17 cellular contexts compared by ENCODE assay signal in the genomic region with DNA sequence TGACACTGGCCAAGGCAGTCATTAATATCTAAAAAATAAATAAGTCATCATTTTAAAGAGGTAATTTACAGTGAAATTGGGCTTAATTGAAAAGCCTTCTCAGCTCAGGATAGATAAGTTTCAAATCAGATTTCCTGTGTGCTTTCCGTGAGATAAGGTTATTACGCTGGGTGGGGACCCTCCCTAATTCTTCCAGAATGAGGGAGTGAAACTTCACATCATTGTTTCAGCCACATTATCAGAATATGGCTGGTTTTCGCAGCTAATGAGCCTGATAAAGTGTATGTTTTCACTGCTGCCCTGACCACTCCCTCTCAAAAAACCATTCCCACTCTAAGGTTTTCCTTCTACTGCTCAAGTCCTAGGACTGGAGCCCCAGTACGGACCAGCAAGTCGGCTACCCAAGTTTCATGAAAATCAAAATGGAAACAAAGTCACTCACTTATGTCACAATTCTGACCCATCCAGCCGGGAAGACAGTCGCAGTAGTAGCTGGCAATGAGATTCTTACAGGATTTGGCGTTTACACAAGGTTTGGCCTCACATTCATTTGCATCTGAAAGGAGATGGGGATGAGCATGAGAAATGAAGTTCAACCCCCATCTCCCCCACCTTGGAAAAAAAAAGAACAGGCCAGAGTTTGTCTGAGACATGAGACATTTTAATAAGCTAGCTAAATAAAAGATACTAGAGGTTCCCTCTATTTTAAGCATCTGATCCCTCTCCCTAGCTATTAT. TPM values are rescaled to one million over a fixed set of nuclear protein-coding genes. Genes with fewer than 3 reads are reported as not detected.
A peak's percentile ranks its signal among the peaks of the same experiment; 100 is the strongest.
DNase-seq lines count a peak whose midpoint lies in the region; ATAC-seq, FAIRE-seq and TF ChIP-seq lines count a peak whose summit lies in the region.
"Had no signal": no experiment of that assay in that cellular context is flagged by ENCODE, and none has a peak within 500 bp of the region (broad histone marks: within the 10 kb centered on the region; RNA-seq: fewer than 3 reads in every experiment).

No MANE protein-coding gene starts in this region.

- no peak overlapping the region for H2BK12ac ChIP-seq in H1 (ENCODE audit: low read depth, low read length)

- no peaks in the 10 kb centered on the region; the same call in 1 of the 2 replicates for H3K79me1 ChIP-seq in H1 (ENCODE audit: low read depth, low read length)

- no peak for TF ChIP-seq RAD21 in H1 (IDR thresholded peaks at IDR 0.05 in 1 of 2, conservative IDR thresholded peaks at IDR 0.05 in 1 of 2; ENCODE audit: low read depth in 2 of 2, low read length in 2 of 2)

- H3K4me1 Mint-ChIP-seq in neural progenitor cell: peaks cover 93% of the 10 kb centered on the region
- H3K4me1 Mint-ChIP-seq in activated T-cell treated with anti-CD3 and anti-CD28 coated beads, Interleukin-2, amount 50 U/mL, for 4 hours (ENCODE audit: low read depth): no peaks in the 10 kb centered on the region

- H3K27ac ChIP-seq in heart right ventricle (peak overlapping the region in 7 of 10 donors; percentile 16 to 84 (median 34)), H1 (ENCODE audit: low read depth, low read length) (no peak overlapping the region), neural progenitor cell (no peak overlapping the region), uterus (peak overlapping the region; percentile 5 to 81)
- H3K27ac ChIP-seq: A549 had no signal

- H3K27ac Mint-ChIP-seq in neural progenitor cell: peak overlapping the region; percentile 98
- H3K27ac Mint-ChIP-seq: CD4-positive, alpha-beta T cell; dendritic cell treated with granulocyte-macrophage colony-stimulating factor and Interleukin-4, amounts not matched to agents 40 ng/mL and 50 ng/mL, for 4 days had no signal

- no peak overlapping the region for H3K18ac ChIP-seq in H1 (ENCODE audit: extremely low read depth, low read length)

- H3K9me3 Mint-ChIP-seq in neural progenitor cell: no peaks in the 10 kb centered on the region
- no peaks in the 10 kb centered on the region for H3K9me3 Mint-ChIP-seq in activated T-cell treated with anti-CD3 and anti-CD28 coated beads, Interleukin-2, amount 50 U/mL, for 4 hours
- H3K9me3 Mint-ChIP-seq: CD4-positive, alpha-beta T cell; dendritic cell treated with granulocyte-macrophage colony-stimulating factor and Interleukin-4, amounts not matched to agents 40 ng/mL and 50 ng/mL, for 4 days had no signal

- no peak overlapping the region for H2BK15ac ChIP-seq in H1 (ENCODE audit: low read length)

- H3K9me3 ChIP-seq in heart right ventricle: no peaks in the 10 kb centered on the region
- no peaks in the 10 kb centered on the region for H3K9me3 ChIP-seq in H1 (ENCODE audit: insufficient read depth in 2 of 2, low read depth in 1 of 2, low read length in 1 of 2)
- no peaks in the 10 kb centered on the region for H3K9me3 ChIP-seq in neural progenitor cell (ENCODE audit: low read depth)
- H3K9me3 ChIP-seq in uterus: no peaks in the 10 kb centered on the region
- H3K9me3 ChIP-seq: A549, esophagus muscularis mucosa had no signal

- H3K4me2 ChIP-seq in H1 (ENCODE audit: insufficient read depth in 1 of 2, low read depth in 2 of 2, low read length in 2 of 2): peak overlapping the region; percentile 16 to 40; a peak in 3 of 4 replicates
- H3K4me2 ChIP-seq in neural progenitor cell: no peak overlapping the region
- H3K4me2 ChIP-seq: A549 had no signal

- H3K79me2 ChIP-seq in H1 (ENCODE audit: control insufficient read depth in 1 of 2, insufficient read depth in 2 of 2, low read length in 2 of 2) (peaks cover 0 to 18% of the 10 kb centered on the region in 2 experiments; a peak in 2 of 4 replicates), neural progenitor cell (ENCODE audit: low read depth) (peaks cover 62% of the 10 kb centered on the region)

- 0 out of 2 replicates have a peak overlapping the region, but pooled peaks have one; percentile 9 for H2BK20ac ChIP-seq in H1 (ENCODE audit: low read length)

- peaks cover 16 to 94% (median 52%) of the 10 kb centered on the region in 9 donors for H3K4me1 ChIP-seq in heart right ventricle
- H3K4me1 ChIP-seq in H1 (replicated peaks in 1 of 4; ENCODE audit: control insufficient read depth in 3 of 4, insufficient read depth in 4 of 4, low read length in 3 of 4): peaks cover 6 to 26% (median 15%) of the 10 kb centered on the region in 4 experiments; a peak in 6 of 7 replicates
- H3K4me1 ChIP-seq in neural progenitor cell: peaks cover 50% of the 10 kb centered on the region
- H3K4me1 ChIP-seq in uterus: peaks cover under 1 to 3% of the 10 kb centered on the region in 2 donors

- DNase-seq in heart right ventricle (no peak), left cardiac atrium (no peak), H1 (ENCODE audit: low read depth in 1 of 2, low spot score in 2 of 2) (no peak), neural progenitor cell (ENCODE audit: low spot score) (no peak), uterus (no peak), NCI-H1436 (lab: John Stamatoyannopoulos, UW) (no peak), NCI-H128 (lab: John Stamatoyannopoulos, UW; ENCODE audit: unreplicated experiment) (no peak)
- DNase-seq in activated T-cell treated with anti-CD3 and anti-CD28 coated beads, Interleukin-2, amount 50 U/mL, for 4 hours: no peak
- DNase-seq: activated CD4-positive, CD25-positive, alpha-beta regulatory T cell; activated effector memory CD4-positive, alpha-beta T cell treated with Interleukin-2 at 50 U/mL for 16 hours; CD4-positive, alpha-beta T cell; left colon; NCI-H1092 treated with DMSO at 0.1 percent for 48 hours; RPMI8226 had no signal

- no peak overlapping the region for H2AK5ac ChIP-seq in H1 (ENCODE audit: low read depth, low read length)

- H3K36me3 ChIP-seq in heart right ventricle (peaks cover 0 to 100% (median 62%) of the 10 kb centered on the region in 9 donors), H1 (ENCODE audit: control insufficient read depth in 2 of 4, insufficient read depth in 4 of 4, low read length in 3 of 4) (peaks cover 22 to 84% (median 58%) of the 10 kb centered on the region in 4 experiments), neural progenitor cell (peaks cover 8% of the 10 kb centered on the region), uterus (no peaks in the 10 kb centered on the region)

- no peak overlapping the region for H2AFZ ChIP-seq in H1 (ENCODE audit: low read length)
- no peak overlapping the region for H2AFZ ChIP-seq in neural progenitor cell (replicated peaks)

- peaks cover 2 to 15% of the 10 kb centered on the region in 2 experiments for H4K20me1 ChIP-seq in H1 (replicated peaks in 1 of 2; ENCODE audit: control insufficient read depth in 1 of 2, insufficient read depth in 2 of 2, low read length in 2 of 2)
- H4K20me1 ChIP-seq in neural progenitor cell (ENCODE audit: low read depth): peaks cover 100% of the 10 kb centered on the region

- H4K8ac ChIP-seq in H1 (ENCODE audit: extremely low read depth, insufficient read depth, low read length): no peak overlapping the region

- POLR2A ChIA-PET in H1 (lab: Charles Lee; ENCODE audit: partially characterized antibody): interaction anchor here (0.8 to 2.2 kb wide), 4 partner anchors 9 to 13 kb away, joined by 3 to 8 read pairs (median 5); no protein-coding TSS in a partner anchor

- CTCF ChIA-PET in H1 (lab: Charles Lee; ENCODE audit: partially characterized antibody): interaction anchor here (0.9 to 6.6 kb wide), 8 partner anchors 9 to 97 kb away, joined by 3 to 55 read pairs (median 4); no protein-coding TSS in a partner anchor

- no peak overlapping the region for H2BK120ac ChIP-seq in H1 (replicated peaks; ENCODE audit: low read depth, low read length)

- FAIRE-seq in H1 (lab: Jason Lieb, UNC): peak; percentile 7
- FAIRE-seq: A549 had no signal

- H2BK5ac ChIP-seq in H1 (ENCODE audit: low read depth, low read length): no peak overlapping the region

- no peak overlapping the region for H4K5ac ChIP-seq in H1 (ENCODE audit: insufficient read length, low read depth, low read length)

- H3K36me3 Mint-ChIP-seq in neural progenitor cell: peaks cover 61% of the 10 kb centered on the region
- H3K36me3 Mint-ChIP-seq in activated T-cell treated with anti-CD3 and anti-CD28 coated beads, Interleukin-2, amount 50 U/mL, for 4 hours (ENCODE audit: insufficient read depth): no peaks in the 10 kb centered on the region

- H3K23me2 ChIP-seq in H1 (ENCODE audit: low read depth, low read length): no peaks in the 10 kb centered on the region

- no peaks in the 10 kb centered on the region for H3K27me3 ChIP-seq in heart right ventricle
- no peaks in the 10 kb centered on the region for H3K27me3 ChIP-seq in H1 (replicated peaks in 1 of 4; ENCODE audit: control insufficient read depth in 3 of 4, extremely low read depth in 1 of 4, insufficient read depth in 3 of 4, low read length in 3 of 4)
- no peaks in the 10 kb centered on the region for H3K27me3 ChIP-seq in neural progenitor cell
- no peaks in the 10 kb centered on the region for H3K27me3 ChIP-seq in uterus
- H3K27me3 ChIP-seq: esophagus muscularis mucosa had no signal

- no peak overlapping the region for H3K14ac ChIP-seq in H1 (ENCODE audit: insufficient read length)

- H3K27me3 Mint-ChIP-seq in neural progenitor cell (ENCODE audit: insufficient read depth, low read depth): peaks cover 18% of the 10 kb centered on the region
- peaks cover 17% of the 10 kb centered on the region for H3K27me3 Mint-ChIP-seq in activated T-cell treated with anti-CD3 and anti-CD28 coated beads, Interleukin-2, amount 50 U/mL, for 4 hours (ENCODE audit: low read depth)
- H3K27me3 Mint-ChIP-seq: dendritic cell treated with granulocyte-macrophage colony-stimulating factor and Interleukin-4, amounts not matched to agents 40 ng/mL and 50 ng/mL, for 4 days had no signal

- peaks cover 32% of the 10 kb centered on the region for H3F3A ChIP-seq in neural progenitor cell (ENCODE audit: low read depth)

- no peak for TF ChIP-seq EP300 in H1 (IDR thresholded peaks at IDR 0.05; ENCODE audit: borderline replicate concordance in 1 of 2, low read depth in 2 of 2, low read length in 2 of 2)

- ATAC-seq in heart right ventricle (no peak), left cardiac atrium (no peak)
- no peak for ATAC-seq in activated T-cell treated with anti-CD3 and anti-CD28 coated beads, Interleukin-2, amount 50 U/mL, for 4 hours
- ATAC-seq: A549, left colon had no signal

- no peak for TF ChIP-seq CTCF in heart right ventricle (IDR thresholded peaks at IDR 0.05)
- TF ChIP-seq CTCF in H1 (IDR thresholded peaks at IDR 0.05; ENCODE audit: control extremely low read depth in 1 of 3, insufficient read depth in 1 of 3, low read depth in 1 of 3, low read length in 3 of 3): no peak
- TF ChIP-seq CTCF in neural progenitor cell (IDR thresholded peaks at IDR 0.05): no peak
- TF ChIP-seq CTCF in uterus (IDR thresholded peaks at IDR 0.05): no peak

- H3K9ac ChIP-seq in H1 (replicated peaks in 1 of 4; ENCODE audit: extremely low read depth in 1 of 4, low read depth in 3 of 4, low read length in 3 of 4) (no peak overlapping the region), neural progenitor cell (no peak overlapping the region)

- WGBS in heart right ventricle, 2 donors: 77 to 90% methylated on average over 8 of the region's 8 CpGs
- 71% methylated on average over 8 of the region's 8 CpGs; no CpG with 5 or more reads in 1 of the 2 experiments for WGBS in H1 (ENCODE audit: extremely low coverage in 1 of 2, insufficient coverage in 1 of 2, insufficient read length in 1 of 2, insufficient replicate concordance in 2 of 2, low coverage in 1 of 2, low lambda C conversion rate in 2 of 2, missing lambda C conversion rate in 1 of 2), 2 experiments

- peak overlapping the region; percentile 60 for H3K4me3 Mint-ChIP-seq in neural progenitor cell
- no peak overlapping the region for H3K4me3 Mint-ChIP-seq in activated T-cell treated with anti-CD3 and anti-CD28 coated beads, Interleukin-2, amount 50 U/mL, for 4 hours
- H3K4me3 Mint-ChIP-seq: CD4-positive, alpha-beta T cell; dendritic cell treated with granulocyte-macrophage colony-stimulating factor and Interleukin-4, amounts not matched to agents 40 ng/mL and 50 ng/mL, for 4 days had no signal

- no peak overlapping the region for H3K4ac ChIP-seq in H1 (replicated peaks; ENCODE audit: insufficient read length, low read depth, low read length)

- H3K56ac ChIP-seq in H1 (replicated peaks; ENCODE audit: insufficient read length, low read depth, low read length): no peak overlapping the region

- H3K23ac ChIP-seq in H1 (ENCODE audit: insufficient read length): no peak overlapping the region

- TF ChIP-seq POLR2A in H1 (IDR thresholded peaks at IDR 0.05; ENCODE audit: control extremely low read depth in 1 of 2, low read depth in 2 of 2, low read length in 2 of 2): no peak
- TF ChIP-seq POLR2A in uterus (IDR thresholded peaks at IDR 0.05): no peak

- H3K4me3 ChIP-seq in heart right ventricle (no peak overlapping the region), H1 (ENCODE audit: extremely low read depth in 1 of 4, insufficient read depth in 2 of 4, low read depth in 3 of 4, low read length in 4 of 4) (peak overlapping the region in 1 of 4 experiments; percentile 0; a peak in 1 of 8 replicates), neural progenitor cell (no peak overlapping the region), uterus (no peak overlapping the region)
- H3K4me3 ChIP-seq: A549, esophagus muscularis mucosa had no signal

- H4K91ac ChIP-seq in H1 (replicated peaks; ENCODE audit: insufficient read length, low read length): no peak overlapping the region

- intact Hi-C loops in heart right ventricle (cut with DNase I) (loop anchor here in 1 of 10 donors (10.0 kb wide), 1 partner anchor 184 kb away; no protein-coding TSS in a partner anchor), left cardiac atrium (cut with DNase I) (loop anchor here in 1 of 2 donors (5.0 kb wide), 1 partner anchor 97 kb away; no protein-coding TSS in a partner anchor), uterus (cut with DNase I; ENCODE audit: low total_unique reads) (no loop called here)

RNA-seq across cellular contexts. Expression of a gene that starts 24.6 kb away (rescaled TPM):
- total RNA-seq in heart right ventricle (10 to 100 TPM; 23.0 to 38.2 (median 27.5) TPM), left cardiac atrium (10 to 100 TPM; 32.4 to 42.3 TPM), neural progenitor cell (ENCODE audit: low replicate concordance) (121 and 129 TPM in 2 replicates), uterus (100 to 1,000 TPM in 2 of 4 donors, 10 to 100 TPM in 2; 53.8 to 154 (median 111) TPM)
- polyA plus RNA-seq in heart right ventricle (10 to 100 TPM; 11.1 to 17.9 TPM), H1 (2011; rRNA removed) (13.5 and 19.7 TPM in 2 replicates)
- total RNA-seq in H1 (2021; fragmentation: NEBNext Ultra II Directional; extraction: Animal tissue kit (Norgen Biotek cat#: 25700)): 27.3 and 29.1 TPM in 2 replicates
- polyA plus RNA-seq in H1 (2011; cell fraction: cytosol; rRNA removed): 18.4 TPM
- polyA plus RNA-seq in H1 (2011; cell fraction: nucleus; rRNA removed): 65.7 TPM
- polyA plus RNA-seq in H1 (2012, experiment 1 of 2): 19.6 to 22.8 TPM (median 21.2 TPM) in 4 replicates
- 6.3 TPM for polyA plus RNA-seq in H1 (2012, experiment 2 of 2)
- polyA plus RNA-seq in H1 (2013, experiment 1 of 2): 18.1 TPM
- polyA plus RNA-seq in H1 (2013, experiment 2 of 2): 15.5 TPM
- polyA minus RNA-seq in H1 (2011; rRNA and poly(A)+ RNA removed): 83.6 and 86.3 TPM in 2 replicates
- polyA minus RNA-seq in H1 (2011; cell fraction: cytosol; rRNA and poly(A)+ RNA removed): 65.6 TPM
- 76.8 TPM for polyA minus RNA-seq in H1 (2011; cell fraction: nucleus; rRNA and poly(A)+ RNA removed)
- under 1 TPM; 0.33 to 0.47 (median 0.38) TPM for total RNA-seq in activated T-cell treated with anti-CD3 and anti-CD28 coated beads, Interleukin-2, amount 50 U/mL, for 4 hours

Comparison
In these comparisons a context has a peak if more than half of its experiments do, and no peak if none do; other contexts are left out.
1. H3K27ac ChIP-seq: peak in heart right ventricle (7 of 10) and uterus (2 of 2); none in H1 (single experiment) and neural progenitor cell (single experiment).
2. RNA of a gene that starts 24.6 kb away (total RNA-seq): 53.8 to 154 TPM in uterus, 121 to 129 TPM in neural progenitor cell, 32.4 to 42.3 TPM in left cardiac atrium, 23.0 to 38.2 TPM in heart right ventricle and 27.3 to 29.1 TPM in H1; 0.33 to 0.47 TPM in activated T-cell treated with anti-CD3 and anti-CD28 coated beads, Interleukin-2, amount 50 U/mL, for 4 hours; every median in the first group is over 10 times any median in the second.